ENCODE assay signal across 1 cellular context in genomic region chr9:93324191-93324834, GRCh38.
TF ChIP-seq lines count a peak whose summit lies in the region.

No MANE protein-coding gene starts in this region.

TF ChIP-seq in H1, 55 proteins besides CTCF, POLR2A, EP300 and RAD21 (continued from another document):
- TF ChIP-seq CEBPB (IDR thresholded peaks at IDR 0.05; ENCODE audit: low read depth, low read length) (no peak), EGR1 (IDR thresholded peaks at IDR 0.05; ENCODE audit: borderline replicate concordance, low read depth, low read length) (no peak), BACH1 (IDR thresholded peaks at IDR 0.05; ENCODE audit: low read length) (no peak), ATF2 (IDR thresholded peaks at IDR 0.05; ENCODE audit: low read length) (no peak), BRCA1 (IDR thresholded peaks at IDR 0.05; ENCODE audit: low read depth, low read length) (no peak), NRF1 (IDR thresholded peaks at IDR 0.05; ENCODE audit: low read depth, low read length) (no peak), RXRA (IDR thresholded peaks at IDR 0.05; ENCODE audit: insufficient read depth, low read depth, low read length) (no peak), TBP (IDR thresholded peaks at IDR 0.05; ENCODE audit: low read depth, low read length) (no peak), CBX5 (IDR thresholded peaks at IDR 0.05; ENCODE audit: low read depth, low read length) (no peak), TAF1 (IDR thresholded peaks at IDR 0.05; ENCODE audit: low read depth, low read length) (no peak), CREB1 (IDR thresholded peaks at IDR 0.05) (no peak)
